Comparison of ENCODE assay signal across 1 cellular context in genomic region chr17:5418858-5419355, GRCh38.
TF ChIP-seq lines count a peak whose summit lies in the region.

No MANE protein-coding gene starts in this region.

TF ChIP-seq in HEK293, 187 proteins besides CTCF, POLR2A, EP300 and RAD21 (continued from another document):
- TF ChIP-seq ZSCAN4 (tag by site-specific recombination; IDR thresholded peaks at IDR 0.05) (no peak), ZNF600 (tag by site-specific recombination; IDR thresholded peaks at IDR 0.05) (no peak), ZBTB8A (tag by site-specific recombination; IDR thresholded peaks at IDR 0.05) (0 out of 2 replicates have a peak, but pooled peaks have one; percentile 4), ZBTB6 (tag by site-specific recombination; IDR thresholded peaks at IDR 0.05) (no peak)
